In genomic region chr5:109612278-109612905, GRCh38 we compare ENCODE assay signal across 27 cellular contexts.
A peak's percentile ranks its signal among the peaks of the same experiment; 100 is the strongest.
DNase-seq lines count a peak whose midpoint lies in the region; ATAC-seq and TF ChIP-seq lines count a peak whose summit lies in the region.
"Had no signal": no experiment of that assay in that cellular context is flagged by ENCODE, and none has a peak within 500 bp of the region (broad histone marks: within the 10 kb centered on the region; RNA-seq: fewer than 3 reads in every experiment).

No MANE protein-coding gene starts in this region.

- peak overlapping the region; percentile 99 for H3K27ac ChIP-seq in angular gyrus (ENCODE audit: low read depth, low read length)
- H3K27ac ChIP-seq in neural progenitor cell, result no peak overlapping the region
- no peak overlapping the region for H3K27ac ChIP-seq in GM23248
- H3K27ac ChIP-seq: KMS-11, left ventricle myocardium inferior, parathyroid adenoma had no signal

- H3K9me3 ChIP-seq in neural progenitor cell (ENCODE audit: low read depth) (no peaks in the 10 kb centered on the region), mucosa of descending colon (no peaks in the 10 kb centered on the region), GM23248 (ENCODE audit: low read depth) (no peaks in the 10 kb centered on the region)
- H3K9me3 ChIP-seq: left ventricle myocardium inferior had no signal

- H3K27me3 Mint-ChIP-seq in neural progenitor cell (ENCODE audit: insufficient read depth, low read depth), result peaks cover 4% of the 10 kb centered on the region
- H3K27me3 Mint-ChIP-seq: activated naive CD8-positive, alpha-beta T cell treated with anti-CD3 and anti-CD28 coated beads for 36 hours had no signal

- no peak for ATAC-seq in mucosa of descending colon
- ATAC-seq in activated naive CD4-positive, alpha-beta T cell treated with anti-CD3 and anti-CD28 coated beads, Interleukin-2, amount 50 U/mL, for 72 hours, result no peak
- no peak for ATAC-seq in GM21825 (IDR thresholded peaks at IDR 0.05; ENCODE audit: unreplicated experiment)
- ATAC-seq: activated CD4-positive, alpha-beta T cell treated with anti-CD3 and anti-CD28 coated beads for 36 hours; activated CD8-positive, alpha-beta T cell treated with anti-CD3 and anti-CD28 coated beads, Interleukin-2, amount 10 ng/mL, durations not matched to agents 7 days and 5 days; HCT116; natural killer cell; sciatic nerve had no signal

- DNase-seq in globus pallidus (ENCODE audit: low spot score), result peak; percentile 96
- peak; percentile 84 for DNase-seq in neural progenitor cell (ENCODE audit: low spot score)
- no peak for DNase-seq in mucosa of descending colon
- no peak for DNase-seq in GM23248
- DNase-seq in activated naive CD4-positive, alpha-beta T cell treated with anti-CD3 and anti-CD28 coated beads, Interleukin-2, amount 50 U/mL, for 72 hours (ENCODE audit: low spot score in 2 of 2), result no peak
- DNase-seq: activated CD4-positive, alpha-beta T cell treated with anti-CD3 and anti-CD28 coated beads for 36 hours; activated CD8-positive, alpha-beta T cell treated with anti-CD3 and anti-CD28 coated beads, Interleukin-2, amount 10 ng/mL, durations not matched to agents 7 days and 5 days; activated naive CD8-positive, alpha-beta T cell treated with anti-CD3 and anti-CD28 coated beads for 36 hours; Calu3; cerebellar nuclear complex; DMS79 treated with DMSO at 0.1 percent for 48 hours; effector CD8-positive, alpha-beta T cell; immature natural killer cell; left ventricle myocardium inferior; natural killer cell; NCI-H2081; NCI-H2227 treated with DMSO at 0.1 percent for 48 hours; NCI-H774; stimulated activated CD4-positive, alpha-beta T cell treated with anti-CD3 and anti-CD28 coated beads, Interleukin-12 subunit alpha, Interleukin-12 subunit beta, amount 100 ng/mL, for 4 hours; stimulated activated CD4-positive, alpha-beta T cell treated with anti-CD3 and anti-CD28 coated beads, Interleukin-4, amount 100 ng/mL, for 1 hour had no signal

- H3K36me3 Mint-ChIP-seq in neural progenitor cell, result no peaks in the 10 kb centered on the region
- H3K36me3 Mint-ChIP-seq in activated naive CD4-positive, alpha-beta T cell treated with anti-CD3 and anti-CD28 coated beads, Interleukin-2, amount 50 U/mL, for 72 hours, result no peaks in the 10 kb centered on the region
- H3K36me3 Mint-ChIP-seq: activated naive CD8-positive, alpha-beta T cell treated with anti-CD3 and anti-CD28 coated beads for 36 hours; immature natural killer cell; natural killer cell had no signal

- WGBS in GM23248 (ENCODE audit: low coverage in 1 of 2, low lambda C conversion rate in 2 of 2, missing lambda C conversion rate in 2 of 2), 2 experiments, result 60 to 61% methylated on average over 6 of the region's 6 CpGs

- no peak overlapping the region for H3K4me3 Mint-ChIP-seq in neural progenitor cell
- H3K4me3 Mint-ChIP-seq: activated CD4-positive, alpha-beta T cell treated with anti-CD3 and anti-CD28 coated beads for 36 hours; activated CD8-positive, alpha-beta T cell treated with anti-CD3 and anti-CD28 coated beads, Interleukin-2, amount 10 ng/mL, durations not matched to agents 7 days and 5 days; activated naive CD8-positive, alpha-beta T cell treated with anti-CD3 and anti-CD28 coated beads for 36 hours; immature natural killer cell; natural killer cell had no signal

- H3K9ac ChIP-seq in neural progenitor cell (no peak overlapping the region), GM23248 (no peak overlapping the region)
- H3K9ac ChIP-seq: KMS-11, parathyroid adenoma had no signal

- H3K9me2 ChIP-seq in GM23248 (ENCODE audit: insufficient read depth), result no peaks in the 10 kb centered on the region

- H3K4me1 ChIP-seq in neural progenitor cell (peaks cover 16% of the 10 kb centered on the region), mucosa of descending colon (ENCODE audit: low read depth) (no peaks in the 10 kb centered on the region), GM23248 (ENCODE audit: insufficient read depth) (no peaks in the 10 kb centered on the region)
- H3K4me1 ChIP-seq: left ventricle myocardium inferior, parathyroid adenoma had no signal

- TF ChIP-seq CTCF in neural progenitor cell (IDR thresholded peaks at IDR 0.05), result no peak
- TF ChIP-seq CTCF in mucosa of descending colon (IDR thresholded peaks at IDR 0.05), result no peak

- H3K27ac Mint-ChIP-seq in neural progenitor cell, result no peak overlapping the region
- no peak overlapping the region for H3K27ac Mint-ChIP-seq in activated naive CD4-positive, alpha-beta T cell treated with anti-CD3 and anti-CD28 coated beads, Interleukin-2, amount 50 U/mL, for 72 hours
- H3K27ac Mint-ChIP-seq: activated CD4-positive, alpha-beta T cell treated with anti-CD3 and anti-CD28 coated beads for 36 hours; activated CD8-positive, alpha-beta T cell treated with anti-CD3 and anti-CD28 coated beads, Interleukin-2, amount 10 ng/mL, durations not matched to agents 7 days and 5 days; activated naive CD8-positive, alpha-beta T cell treated with anti-CD3 and anti-CD28 coated beads for 36 hours; activated T-helper 2 cell treated with anti-CD3 and anti-CD28 coated beads, Interferon-gamma antibody, Interleukin-2, Interleukin-4, amounts not matched to agents 10 μg/mL and 5 μg/mL and 100 μg/mL, durations not matched to agents 14 hours and 24 hours and 36 hours; immature natural killer cell; natural killer cell had no signal

- in situ Hi-C loops in GM23248 (cut with MboI), result no loop called here

- H3K4me2 ChIP-seq in neural progenitor cell (peak overlapping the region; percentile 42), GM23248 (ENCODE audit: unreplicated experiment) (no peak overlapping the region)
- H3K4me2 ChIP-seq: KMS-11 had no signal

- peaks cover 20% of the 10 kb centered on the region for H3K4me1 Mint-ChIP-seq in neural progenitor cell
- H3K4me1 Mint-ChIP-seq: activated CD4-positive, alpha-beta T cell treated with anti-CD3 and anti-CD28 coated beads for 36 hours; activated naive CD8-positive, alpha-beta T cell treated with anti-CD3 and anti-CD28 coated beads for 36 hours; immature natural killer cell; natural killer cell had no signal

- no peaks in the 10 kb centered on the region for H3K9me3 Mint-ChIP-seq in neural progenitor cell
- no peaks in the 10 kb centered on the region for H3K9me3 Mint-ChIP-seq in activated naive CD4-positive, alpha-beta T cell treated with anti-CD3 and anti-CD28 coated beads, Interleukin-2, amount 50 U/mL, for 72 hours
- H3K9me3 Mint-ChIP-seq: activated naive CD8-positive, alpha-beta T cell treated with anti-CD3 and anti-CD28 coated beads for 36 hours; activated T-helper 2 cell treated with anti-CD3 and anti-CD28 coated beads, Interferon-gamma antibody, Interleukin-2, Interleukin-4, amounts not matched to agents 10 μg/mL and 5 μg/mL and 100 μg/mL, durations not matched to agents 14 hours and 24 hours and 36 hours; immature natural killer cell had no signal

- no peaks in the 10 kb centered on the region for H3K79me2 ChIP-seq in neural progenitor cell (ENCODE audit: low read depth)
- no peaks in the 10 kb centered on the region for H3K79me2 ChIP-seq in GM23248 (ENCODE audit: insufficient read depth)
- H3K79me2 ChIP-seq: parathyroid adenoma had no signal

- no peak overlapping the region for H3K4me3 ChIP-seq in neural progenitor cell
- no peak overlapping the region for H3K4me3 ChIP-seq in mucosa of descending colon
- no peak overlapping the region for H3K4me3 ChIP-seq in GM23248
- H3K4me3 ChIP-seq: left ventricle myocardium inferior had no signal

- no peak overlapping the region for H2AFZ ChIP-seq in neural progenitor cell (replicated peaks)
- H2AFZ ChIP-seq in GM23248, result no peak overlapping the region
- H2AFZ ChIP-seq: parathyroid adenoma had no signal

- intact Hi-C loops in mucosa of descending colon (cut with DNase I, micrococcal nuclease), result no loop called here

- H3K36me3 ChIP-seq in neural progenitor cell, result no peaks in the 10 kb centered on the region
- no peaks in the 10 kb centered on the region for H3K36me3 ChIP-seq in mucosa of descending colon (ENCODE audit: low read depth)
- no peaks in the 10 kb centered on the region for H3K36me3 ChIP-seq in GM23248 (ENCODE audit: low read depth)
- H3K36me3 ChIP-seq: left ventricle myocardium inferior had no signal

- H3K27me3 ChIP-seq in neural progenitor cell (no peaks in the 10 kb centered on the region), GM23248 (replicated peaks; ENCODE audit: insufficient read depth) (peaks cover 6% of the 10 kb centered on the region; the same call in 1 of the 2 replicates)

- peaks cover 3% of the 10 kb centered on the region for H4K20me1 ChIP-seq in neural progenitor cell (ENCODE audit: low read depth)
- no peaks in the 10 kb centered on the region for H4K20me1 ChIP-seq in GM23248 (ENCODE audit: insufficient read depth)

- peaks cover 11% of the 10 kb centered on the region for H3F3A ChIP-seq in neural progenitor cell (ENCODE audit: low read depth)
- H3F3A ChIP-seq in GM23248 (ENCODE audit: insufficient read depth), result no peaks in the 10 kb centered on the region

Comparison
In these comparisons a context has a peak if more than half of its experiments do, and no peak if none do; other contexts are left out.
1. DNase-seq: peak in globus pallidus (single experiment) and neural progenitor cell (single experiment); none in mucosa of descending colon (0 of 3), GM23248 (single experiment) and activated naive CD4-positive, alpha-beta T cell treated with anti-CD3 and anti-CD28 coated beads, Interleukin-2, amount 50 U/mL, for 72 hours (0 of 2).